8 cellular contexts compared by ENCODE assay signal in genomic region chr1:248838357-248839167, GRCh38. TPM values are rescaled to one million over a fixed set of nuclear protein-coding genes. Genes with fewer than 3 reads are reported as not detected.
DNase-seq lines count a peak whose midpoint lies in the region; ATAC-seq, FAIRE-seq and TF ChIP-seq lines count a peak whose summit lies in the region.

No MANE protein-coding gene starts in this region.

- H3K36me3 ChIP-seq in BLaER1 treated with 17β-estradiol and CSF1 and Interleukin-3, amounts not matched to agents 10 nM and 100 nM: peaks cover 0 to 17% (median 9%) of the 10 kb centered on the region in 11 experiments; a peak in 8 of 22 replicates
- no peaks in the 10 kb centered on the region for H3K36me3 ChIP-seq in right lobe of liver

- no peaks in the 10 kb centered on the region for H3K9me3 ChIP-seq in BLaER1 treated with 17β-estradiol and CSF1 and Interleukin-3, amounts not matched to agents 10 nM and 100 nM (replicated peaks in 1 of 11)
- no peaks in the 10 kb centered on the region for H3K9me3 ChIP-seq in right lobe of liver

- H3K4me1 ChIP-seq in BLaER1 treated with 17β-estradiol and CSF1 and Interleukin-3, amounts not matched to agents 10 nM and 100 nM: peaks cover 62 to 72% (median 67%) of the 10 kb centered on the region in 10 experiments
- H3K4me1 ChIP-seq in right lobe of liver: peaks cover 0 to 17% (median 4%) of the 10 kb centered on the region in 4 donors

- intact Hi-C loops in right lobe of liver (cut with DNase I): no loop called here

- 0% methylated on average over 6 of the region's 82 CpGs for WGBS in right lobe of liver (ENCODE audit: insufficient coverage, low coverage, low lambda C conversion rate, missing lambda C conversion rate)

- H3K27ac ChIP-seq in BLaER1 treated with 17β-estradiol and CSF1 and Interleukin-3, amounts not matched to agents 10 nM and 100 nM: peak overlapping the region; percentile 89 to 100 (median 96)
- H3K27ac ChIP-seq in right lobe of liver: peak overlapping the region; percentile 99 to 100 (median 99)

- peak; percentile 54 for FAIRE-seq in GM19239 (lab: Jason Lieb, UNC)

- TF ChIP-seq POLR2A in right lobe of liver (IDR thresholded peaks at IDR 0.05): peak; percentile 98

- peak; percentile 73 for DNase-seq in GM19239 (ENCODE audit: insufficient read length, low spot score)
- peak; percentile 41 to 68 for DNase-seq in NCI-H524 (lab: John Stamatoyannopoulos, UW)
- DNase-seq in activated CD4-positive, alpha-beta T cell treated with anti-CD3 and anti-CD28 coated beads, Interleukin-2, amount 50 U/mL, for 24 hours (ENCODE audit: low read depth in 1 of 2, low spot score in 1 of 2): peak; percentile 72 to 77
- peak; percentile 88 for DNase-seq in dermis blood vessel endothelial cell
- DNase-seq in right lobe of liver: peak; percentile 93 to 97 (median 95)
- DNase-seq in stimulated activated CD4-positive, alpha-beta T cell treated with anti-CD3 and anti-CD28 coated beads, Interleukin-4, amount 100 ng/mL, for 4 hours: peak; percentile 82 to 86

- H3K4me2 ChIP-seq in BLaER1 treated with 17β-estradiol and CSF1 and Interleukin-3, amounts not matched to agents 10 nM and 100 nM: peak overlapping the region; percentile 89 to 98 (median 94)

- H3K4me3 ChIP-seq in BLaER1 treated with 17β-estradiol and CSF1 and Interleukin-3, amounts not matched to agents 10 nM and 100 nM: peak overlapping the region; percentile 74 to 98 (median 91)
- peak overlapping the region; percentile 83 to 95 (median 85) for H3K4me3 ChIP-seq in right lobe of liver

- no peaks in the 10 kb centered on the region for H3K27me3 ChIP-seq in BLaER1 treated with 17β-estradiol and CSF1 and Interleukin-3, amounts not matched to agents 10 nM and 100 nM
- H3K27me3 ChIP-seq in right lobe of liver: no peaks in the 10 kb centered on the region

- peaks cover 12 to 44% (median 31%) of the 10 kb centered on the region in 11 experiments; a peak in 17 of 22 replicates for H4K20me1 ChIP-seq in BLaER1 treated with 17β-estradiol and CSF1 and Interleukin-3, amounts not matched to agents 10 nM and 100 nM

- H3K9ac ChIP-seq in BLaER1 treated with 17β-estradiol and CSF1 and Interleukin-3, amounts not matched to agents 10 nM and 100 nM: peak overlapping the region; percentile 88 to 99 (median 96)

- ATAC-seq in HG03439 (IDR thresholded peaks at IDR 0.05; ENCODE audit: unreplicated experiment) (peak; percentile 62), right lobe of liver (peak; percentile 80 to 88 (median 86))

- TF ChIP-seq CTCF in right lobe of liver (IDR thresholded peaks at IDR 0.05): no peak

RNA-seq across cellular contexts. Expression of gene ZNF672, which starts 0.5 kb away (rescaled TPM):
- total RNA-seq in dermis blood vessel endothelial cell: 28.1 and 32.2 TPM in 2 replicates
- total RNA-seq in right lobe of liver: 10 to 100 TPM; 16.9 to 24.3 (median 19.4) TPM

RNA-seq across cellular contexts. Expression of gene SH3BP5L, which starts 12.8 kb away (rescaled TPM):
- total RNA-seq in dermis blood vessel endothelial cell: 32.7 and 36.7 TPM in 2 replicates
- total RNA-seq in right lobe of liver: 10 to 100 TPM in 5 of 6 experiments, 1 to 10 TPM in 1; 9.8 to 13.1 (median 12.4) TPM

RNA-seq across cellular contexts. Expression of gene ZNF692, which starts 20.3 kb away (rescaled TPM):
- 7.7 and 16.5 TPM in 2 replicates for total RNA-seq in dermis blood vessel endothelial cell
- total RNA-seq in right lobe of liver: 10 to 100 TPM; 12.2 to 18.3 (median 16.7) TPM

Comparison
In these comparisons a context has a peak if more than half of its experiments do, and no peak if none do; other contexts are left out.
1. Peak in every context shown above with its lines: DNase-seq, ATAC-seq, H3K4me3 ChIP-seq and H3K27ac ChIP-seq.